ENCODE assay signal across 29 cellular contexts in genomic region chr3:155605571-155605970, GRCh38.
DNase-seq lines count a peak whose midpoint lies in the region; ATAC-seq and TF ChIP-seq lines count a peak whose summit lies in the region.
"Had no signal": no experiment of that assay in that cellular context is flagged by ENCODE, and none has a peak within 500 bp of the region (broad histone marks: within the 10 kb centered on the region; RNA-seq: fewer than 3 reads in every experiment).

No MANE protein-coding gene starts in this region.

- peaks cover 38% of the 10 kb centered on the region for H3K4me1 Mint-ChIP-seq in neural progenitor cell
- H3K4me1 Mint-ChIP-seq in activated naive CD4-positive, alpha-beta T cell treated with anti-CD3 and anti-CD28 coated beads, Interleukin-2, amount 10 ng/mL, durations not matched to agents 7 days and 5 days: no peaks in the 10 kb centered on the region
- H3K4me1 Mint-ChIP-seq: memory B cell, naive B cell had no signal

- no peaks in the 10 kb centered on the region for H3K9me2 ChIP-seq in GM23248 (ENCODE audit: insufficient read depth)

- H3K4me2 ChIP-seq in GM23248 (ENCODE audit: unreplicated experiment) (no peak overlapping the region), neural progenitor cell (peak overlapping the region; percentile 5)
- H3K4me2 ChIP-seq: GM23338 had no signal

- peak overlapping the region; percentile 7 for H3K4me3 Mint-ChIP-seq in neural progenitor cell
- H3K4me3 Mint-ChIP-seq in activated naive CD4-positive, alpha-beta T cell treated with anti-CD3 and anti-CD28 coated beads, Interleukin-2, amount 10 ng/mL, durations not matched to agents 7 days and 5 days: no peak overlapping the region
- H3K4me3 Mint-ChIP-seq: activated T-cell treated with anti-CD3 and anti-CD28 coated beads, Interleukin-2, amount 50 U/mL, for 24 hours; endodermal cell; GM23338; memory B cell; naive B cell; T-helper 2 cell treated with Interferon-gamma antibody and Interleukin-4, amounts not matched to agents 5 μg/mL and 100 μg/mL, for 36 hours had no signal

- H3K9me3 Mint-ChIP-seq in neural progenitor cell: peaks cover 22% of the 10 kb centered on the region
- H3K9me3 Mint-ChIP-seq in activated naive CD4-positive, alpha-beta T cell treated with anti-CD3 and anti-CD28 coated beads, Interleukin-2, amount 10 ng/mL, durations not matched to agents 7 days and 5 days: peaks cover 10% of the 10 kb centered on the region
- H3K9me3 Mint-ChIP-seq: GM23338 had no signal

- H3K9ac ChIP-seq in GM23248 (no peak overlapping the region), neural progenitor cell (no peak overlapping the region)

- H4K20me1 ChIP-seq in GM23248 (ENCODE audit: insufficient read depth) (no peaks in the 10 kb centered on the region), neural progenitor cell (ENCODE audit: low read depth) (no peaks in the 10 kb centered on the region)

- peak overlapping the region; percentile 42 for H3K27ac Mint-ChIP-seq in neural progenitor cell
- no peak overlapping the region for H3K27ac Mint-ChIP-seq in activated naive CD4-positive, alpha-beta T cell treated with anti-CD3 and anti-CD28 coated beads, Interleukin-2, amount 10 ng/mL, durations not matched to agents 7 days and 5 days
- H3K27ac Mint-ChIP-seq: activated T-cell treated with anti-CD3 and anti-CD28 coated beads, Interleukin-2, amount 50 U/mL, for 24 hours; endodermal cell; memory B cell; naive B cell; T-helper 2 cell treated with Interferon-gamma antibody and Interleukin-4, amounts not matched to agents 5 μg/mL and 100 μg/mL, for 36 hours had no signal

- CTCF ChIA-PET in activated naive CD4-positive, alpha-beta T cell treated with anti-CD3 and anti-CD28 coated beads, Interleukin-2, amount 10 ng/mL, durations not matched to agents 7 days and 5 days (lab: Charles Lee): no interaction called here

- no peaks in the 10 kb centered on the region for H3K27me3 Mint-ChIP-seq in neural progenitor cell (ENCODE audit: insufficient read depth, low read depth)
- H3K27me3 Mint-ChIP-seq in activated naive CD4-positive, alpha-beta T cell treated with anti-CD3 and anti-CD28 coated beads, Interleukin-2, amount 10 ng/mL, durations not matched to agents 7 days and 5 days: no peaks in the 10 kb centered on the region
- H3K27me3 Mint-ChIP-seq: activated T-cell treated with anti-CD3 and anti-CD28 coated beads, Interleukin-2, amount 50 U/mL, for 24 hours; memory B cell had no signal

- no peak overlapping the region for H3K27ac ChIP-seq in GM23248
- no peak overlapping the region for H3K27ac ChIP-seq in neural progenitor cell
- no peak overlapping the region for H3K27ac ChIP-seq in spleen
- H3K27ac ChIP-seq: gastrocnemius medialis, upper lobe of left lung had no signal

- ATAC-seq in GM21515 (IDR thresholded peaks at IDR 0.05; ENCODE audit: unreplicated experiment): no peak
- ATAC-seq: gastrocnemius medialis, left colon had no signal

- peaks cover 25% of the 10 kb centered on the region for H3K36me3 Mint-ChIP-seq in neural progenitor cell
- H3K36me3 Mint-ChIP-seq in activated naive CD4-positive, alpha-beta T cell treated with anti-CD3 and anti-CD28 coated beads, Interleukin-2, amount 10 ng/mL, durations not matched to agents 7 days and 5 days: no peaks in the 10 kb centered on the region
- H3K36me3 Mint-ChIP-seq: memory B cell had no signal

- H2AFZ ChIP-seq in GM23248 (peak overlapping the region; percentile 16; the same call in 1 of the 2 replicates), neural progenitor cell (replicated peaks) (no peak overlapping the region)
- H2AFZ ChIP-seq: GM23338 had no signal

- DNase-seq in GM23248 (no peak), NCI-H146 treated with DMSO at 0.1 percent for 48 hours (lab: John Stamatoyannopoulos, UW; ENCODE audit: unreplicated experiment) (peak; percentile 9), kidney glomerular epithelial cell (lab: John Stamatoyannopoulos, UW) (peak; percentile 54), neural progenitor cell (ENCODE audit: low spot score) (no peak), spleen (no peak), COLO829 (ENCODE audit: low spot score) (no peak)
- DNase-seq in activated naive CD4-positive, alpha-beta T cell treated with anti-CD3 and anti-CD28 coated beads, Interleukin-2, amount 10 ng/mL, durations not matched to agents 7 days and 5 days: no peak
- DNase-seq: ACHN; activated CD4-positive, alpha-beta T cell treated with anti-CD3 and anti-CD28 coated beads for 4 hours; activated gamma-delta T cell; activated T-cell treated with anti-CD3 and anti-CD28 coated beads, Interleukin-2, amount 50 U/mL, for 24 hours; BE2C; caudate nucleus; COR-L47; EL; endodermal cell; gastrocnemius medialis; left colon; naive B cell; NCI-H1436; occipital lobe; OCI-M1; retina; Right ventricle myocardium superior; upper lobe of left lung had no signal

- no peaks in the 10 kb centered on the region for H3K79me2 ChIP-seq in GM23248 (ENCODE audit: insufficient read depth)
- H3K79me2 ChIP-seq in neural progenitor cell (ENCODE audit: low read depth): peaks cover 16% of the 10 kb centered on the region

- no peaks in the 10 kb centered on the region for H3K36me3 ChIP-seq in GM23248 (ENCODE audit: low read depth)
- no peaks in the 10 kb centered on the region for H3K36me3 ChIP-seq in neural progenitor cell
- no peaks in the 10 kb centered on the region for H3K36me3 ChIP-seq in spleen
- H3K36me3 ChIP-seq: BE2C, gastrocnemius medialis, upper lobe of left lung had no signal

- no peaks in the 10 kb centered on the region for H3K4me1 ChIP-seq in GM23248 (ENCODE audit: insufficient read depth)
- H3K4me1 ChIP-seq in neural progenitor cell: peaks cover 15% of the 10 kb centered on the region
- no peaks in the 10 kb centered on the region for H3K4me1 ChIP-seq in spleen
- H3K4me1 ChIP-seq: BE2C, gastrocnemius medialis, upper lobe of left lung had no signal

- no peak for TF ChIP-seq POLR2A in spleen (IDR thresholded peaks at IDR 0.05)

- intact Hi-C loops in spleen (cut with DNase I; ENCODE audit: low total_unique reads): no loop called here

- H3F3A ChIP-seq in GM23248 (ENCODE audit: insufficient read depth): no peaks in the 10 kb centered on the region
- H3F3A ChIP-seq in neural progenitor cell (ENCODE audit: low read depth): no peaks in the 10 kb centered on the region

- H3K27me3 ChIP-seq in GM23248 (replicated peaks; ENCODE audit: insufficient read depth) (no peaks in the 10 kb centered on the region), neural progenitor cell (no peaks in the 10 kb centered on the region), spleen (replicated peaks in 1 of 7) (no peaks in the 10 kb centered on the region)
- H3K27me3 ChIP-seq: BE2C, gastrocnemius medialis, upper lobe of left lung had no signal

- in situ Hi-C loops in GM23248 (cut with MboI): no loop called here

- H3K4me3 ChIP-seq in GM23248 (no peak overlapping the region), neural progenitor cell (no peak overlapping the region), spleen (no peak overlapping the region)
- H3K4me3 ChIP-seq: gastrocnemius medialis, GM23338, upper lobe of left lung had no signal

- H3K9me3 ChIP-seq in GM23248 (ENCODE audit: low read depth) (no peaks in the 10 kb centered on the region), neural progenitor cell (ENCODE audit: low read depth) (no peaks in the 10 kb centered on the region), spleen (peaks cover 0 to 27% (median 19%) of the 10 kb centered on the region in 8 donors)
- H3K9me3 ChIP-seq: BE2C, gastrocnemius medialis, upper lobe of left lung had no signal

- no peak for TF ChIP-seq CTCF in neural progenitor cell (IDR thresholded peaks at IDR 0.05)
- no peak for TF ChIP-seq CTCF in spleen (IDR thresholded peaks at IDR 0.05 in 8 of 11, conservative IDR thresholded peaks at IDR 0.05 in 3 of 11)

- WGBS in GM23248 (ENCODE audit: low coverage in 1 of 2, low lambda C conversion rate in 2 of 2, missing lambda C conversion rate in 2 of 2), 2 experiments: 43 to 44% methylated on average over 5 of the region's 5 CpGs
- WGBS in spleen, 5 donors: 56 to 76% (median 66%) methylated on average over 5 of the region's 5 CpGs

Comparison
In these comparisons a context has a peak if more than half of its experiments do, and no peak if none do; other contexts are left out.
1. DNase-seq: peak in NCI-H146 treated with DMSO at 0.1 percent for 48 hours (single experiment) and kidney glomerular epithelial cell (single experiment); none in GM23248 (single experiment), neural progenitor cell (single experiment), spleen (single experiment), activated naive CD4-positive, alpha-beta T cell treated with anti-CD3 and anti-CD28 coated beads, Interleukin-2, amount 10 ng/mL, durations not matched to agents 7 days and 5 days (single experiment) and COLO829 (single experiment).